Comparison of ENCODE assay signal across 9 cellular contexts in genomic region chr20:9672027-9672426, GRCh38.
"Had no signal": no experiment of that assay in that cellular context is flagged by ENCODE, and none has a peak within 500 bp of the region (broad histone marks: within the 10 kb centered on the region; RNA-seq: fewer than 3 reads in every experiment).

No MANE protein-coding gene starts in this region.

- H3K9ac ChIP-seq: GM23248, KMS-11 had no signal

- H3K4me3 ChIP-seq: GM23248, HAP-1 had no signal

- H3K9me3 ChIP-seq: HAP-1 had no signal

- H2AFZ ChIP-seq: GM23248 had no signal

- H3K4me1 ChIP-seq: HAP-1 had no signal

- H3K27ac ChIP-seq: GM23248, KMS-11 had no signal

- H3K4me2 ChIP-seq: KMS-11 had no signal

- H3K36me3 ChIP-seq: HAP-1 had no signal

- FAIRE-seq: HTR-8/SVneo had no signal

- DNase-seq: GM23248, H7, HFFc6, Karpas-422, KBM-7 had no signal

- ATAC-seq: HCT116 had no signal
